ENCODE assay signal across 13 cellular contexts in genomic region chr11:73379189-73379880, GRCh38. TPM values are rescaled to one million over a fixed set of nuclear protein-coding genes. Genes with fewer than 3 reads are reported as not detected.
DNase-seq lines count a peak whose midpoint lies in the region; ATAC-seq and TF ChIP-seq lines count a peak whose summit lies in the region.
"Had no signal": no experiment of that assay in that cellular context is flagged by ENCODE, and none has a peak within 500 bp of the region (broad histone marks: within the 10 kb centered on the region; RNA-seq: fewer than 3 reads in every experiment).

No MANE protein-coding gene starts in this region.

- H3K9me3 ChIP-seq in stomach = no peaks in the 10 kb centered on the region
- H3K9me3 ChIP-seq in tibial artery = no peaks in the 10 kb centered on the region
- H3K9me3 ChIP-seq: SJCRH30, thoracic aorta had no signal

- no peaks in the 10 kb centered on the region for H3K27me3 ChIP-seq in stomach
- H3K27me3 ChIP-seq in tibial artery = no peaks in the 10 kb centered on the region
- H3K27me3 ChIP-seq: SJCRH30 had no signal

- 45 to 63% (median 51%) methylated on average over 10 of the region's 10 CpGs for WGBS in stomach, 5 donors

- H3K27ac Mint-ChIP-seq in activated naive CD4-positive, alpha-beta T cell treated with anti-CD3 and anti-CD28 coated beads, Interleukin-2, amount 50 U/mL, for 72 hours = peak overlapping the region; percentile 71 to 93

- H3K4me1 ChIP-seq in stomach (peaks cover 13 to 85% (median 46%) of the 10 kb centered on the region in 4 donors), tibial artery (peaks cover 0 to 32% (median 16%) of the 10 kb centered on the region in 4 donors)
- H3K4me1 ChIP-seq: SJCRH30 had no signal

- TF ChIP-seq EP300 in stomach (IDR thresholded peaks at IDR 0.05) = no peak

- ATAC-seq in activated naive CD4-positive, alpha-beta T cell treated with anti-CD3 and anti-CD28 coated beads, Interleukin-2, amount 50 U/mL, for 72 hours = no peak
- ATAC-seq in left colon (peak; percentile 12), HG03280 (IDR thresholded peaks at IDR 0.05; ENCODE audit: unreplicated experiment) (no peak)

- H3K9me3 Mint-ChIP-seq in activated naive CD4-positive, alpha-beta T cell treated with anti-CD3 and anti-CD28 coated beads, Interleukin-2, amount 50 U/mL, for 72 hours = no peaks in the 10 kb centered on the region

- TF ChIP-seq CTCF in stomach (IDR thresholded peaks at IDR 0.05) = peak in 1 of 7 experiments; percentile 4
- TF ChIP-seq CTCF in coronary artery (IDR thresholded peaks at IDR 0.05) = no peak
- no peak for TF ChIP-seq CTCF in tibial artery (IDR thresholded peaks at IDR 0.05)

- no peak for TF ChIP-seq POLR2A in stomach (IDR thresholded peaks at IDR 0.05)

- H3K4me3 ChIP-seq in stomach (no peak overlapping the region), coronary artery (no peak overlapping the region), tibial artery (no peak overlapping the region)
- H3K4me3 ChIP-seq: SJCRH30, thoracic aorta had no signal

- H3K36me3 Mint-ChIP-seq in activated naive CD4-positive, alpha-beta T cell treated with anti-CD3 and anti-CD28 coated beads, Interleukin-2, amount 50 U/mL, for 72 hours = peaks cover 5 to 6% of the 10 kb centered on the region in 2 donors

- intact Hi-C loops in left colon (cut with DNase I, micrococcal nuclease) (no loop called here), stomach (cut with DNase I; ENCODE audit: low total_unique reads) (no loop called here), tibial artery (cut with DNase I; ENCODE audit: low total_unique reads) (no loop called here)

- no peak for DNase-seq in activated naive CD4-positive, alpha-beta T cell treated with anti-CD3 and anti-CD28 coated beads, Interleukin-2, amount 50 U/mL, for 72 hours (ENCODE audit: low spot score in 2 of 2)
- no peak for DNase-seq in activated naive CD4-positive, alpha-beta T cell treated with Interleukin-2 at 50 U/mL for 16 hours
- DNase-seq in OCI-M1 (lab: John Stamatoyannopoulos, UW) = peak; percentile 79
- DNase-seq in left colon = peak in 1 of 2 donors; percentile 50
- peak; percentile 93 for DNase-seq in stomach
- no peak for DNase-seq in coronary artery (ENCODE audit: low spot score)
- no peak for DNase-seq in tibial artery
- DNase-seq: activated CD4-positive, CD25-positive, alpha-beta regulatory T cell treated with anti-CD3 and anti-CD28 coated beads, Interleukin-2, amount 50 U/mL, for 72 hours; effector CD8-positive, alpha-beta T cell; NCI-H526 treated with DMSO at 0.1 percent for 48 hours; SJCRH30 had no signal

- H3K27ac ChIP-seq in stomach (peak overlapping the region in 1 of 5 donors; percentile 83), coronary artery (peak overlapping the region in 1 of 2 donors; percentile 16), tibial artery (no peak overlapping the region)
- H3K27ac ChIP-seq: SJCRH30, thoracic aorta had no signal

- H3K36me3 ChIP-seq in stomach = no peaks in the 10 kb centered on the region
- H3K36me3 ChIP-seq in tibial artery = no peaks in the 10 kb centered on the region
- H3K36me3 ChIP-seq: SJCRH30, thoracic aorta had no signal

RNA-seq across cellular contexts. Expression of gene RELT, which starts 3.1 kb away (rescaled TPM):
- 10 to 100 TPM; 23.2 to 28.2 TPM for total RNA-seq in activated naive CD4-positive, alpha-beta T cell treated with anti-CD3 and anti-CD28 coated beads, Interleukin-2, amount 50 U/mL, for 72 hours
- total RNA-seq in left colon (1 to 10 TPM; 2.6 to 3.1 TPM), stomach (10 to 100 TPM in 1 of 5 donors, 1 to 10 TPM in 2, not detected in 2; 2.2 to 18.7 (median 2.9) TPM)
- polyA plus RNA-seq in stomach = 1 to 10 TPM; 1.2 to 1.6 (median 1.2) TPM

Comparison
In these comparisons a context has a peak if more than half of its experiments do, and no peak if none do; other contexts are left out.
1. DNase-seq: peak in OCI-M1 (single experiment) and stomach (single experiment); none in activated naive CD4-positive, alpha-beta T cell treated with anti-CD3 and anti-CD28 coated beads, Interleukin-2, amount 50 U/mL, for 72 hours (0 of 2), activated naive CD4-positive, alpha-beta T cell treated with Interleukin-2 at 50 U/mL for 16 hours (single experiment), coronary artery (single experiment) and tibial artery (0 of 2).